14 cellular contexts compared by ENCODE assay signal in the genomic region with DNA sequence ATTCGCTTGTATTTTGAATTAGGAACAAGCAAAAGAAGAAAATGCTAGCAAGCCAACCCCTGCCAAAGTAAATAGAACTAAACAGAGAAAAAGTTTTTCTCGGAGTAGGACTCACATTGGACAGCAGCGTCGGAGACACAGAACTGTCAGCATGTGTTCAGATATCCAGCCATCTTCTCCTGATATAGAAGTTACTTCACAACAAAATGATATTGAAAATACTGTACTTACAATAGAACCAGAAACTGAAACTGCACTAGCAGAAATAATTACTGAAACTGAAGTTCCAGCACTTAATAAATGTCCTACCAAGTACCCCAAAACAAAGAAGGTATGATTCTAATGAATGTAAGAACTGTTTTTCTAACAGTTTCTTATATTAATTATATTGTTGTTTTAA.
DNase-seq lines count a peak whose midpoint lies in the region; ATAC-seq and TF ChIP-seq lines count a peak whose summit lies in the region.
"Had no signal": no experiment of that assay in that cellular context is flagged by ENCODE, and none has a peak within 500 bp of the region (broad histone marks: within the 10 kb centered on the region; RNA-seq: fewer than 3 reads in every experiment).

No MANE protein-coding gene starts in this region.

- H3K9me3 Mint-ChIP-seq in CD4-positive, alpha-beta memory T cell: peaks cover 0 to 3% (median 0%) of the 10 kb centered on the region in 8 donors
- H3K9me3 Mint-ChIP-seq in activated naive CD4-positive, alpha-beta T cell treated with anti-CD3 and anti-CD28 coated beads for 36 hours: no peaks in the 10 kb centered on the region

- H2AFZ ChIP-seq in hepatocyte: no peak overlapping the region

- 94% methylated on average over 4 of the region's 4 CpGs for whole genome bisulfite sequencing in hepatocyte (ENCODE audit: low lambda C conversion rate, missing lambda C conversion rate)

- intact Hi-C loops in CD4-positive, alpha-beta memory T cell (cut with micrococcal nuclease): no loop called here
- intact Hi-C loops in activated naive CD4-positive, alpha-beta T cell treated with anti-CD3 and anti-CD28 coated beads for 36 hours (cut with micrococcal nuclease): no loop called here

- CTCF ChIA-PET in CD4-positive, alpha-beta memory T cell (lab: Charles Lee; ENCODE audit: partially characterized antibody): interaction anchor here (5.4 kb wide), 1 partner anchor 120 kb away, joined by 16 read pairs; no protein-coding TSS in a partner anchor
- CTCF ChIA-PET in activated naive CD4-positive, alpha-beta T cell treated with anti-CD3 and anti-CD28 coated beads for 36 hours (lab: Charles Lee): interaction anchor here (0.9 kb wide), 1 partner anchor 126 kb away, joined by 3 read pairs; no protein-coding TSS in a partner anchor

- TF ChIP-seq CTCF in choroid plexus epithelial cell (conservative IDR thresholded peaks at IDR 0.05; ENCODE audit: low read depth, low read length): no peak
- no peak for TF ChIP-seq CTCF in hepatocyte (IDR thresholded peaks at IDR 0.05; ENCODE audit: poor library complexity)

- POLR2A ChIA-PET in CD4-positive, alpha-beta memory T cell (lab: Charles Lee; ENCODE audit: partially characterized antibody): interaction anchor here (1.3 kb wide), 1 partner anchor 87 kb away, joined by 3 read pairs; a partner anchor contains a TSS

- no peaks in the 10 kb centered on the region for H3K9me3 ChIP-seq in hepatocyte (ENCODE audit: low read depth)
- no peaks in the 10 kb centered on the region for H3K9me3 ChIP-seq in effector memory CD4-positive, alpha-beta T cell (ENCODE audit: control insufficient read depth, low read length)
- no peaks in the 10 kb centered on the region for H3K9me3 ChIP-seq in CD4-positive, alpha-beta memory T cell (ENCODE audit: control insufficient read depth in 1 of 2, low read length in 2 of 2)
- H3K9me3 ChIP-seq: left lung, thyroid gland had no signal

- H3K36me3 ChIP-seq in hepatocyte (replicated peaks; ENCODE audit: insufficient read depth, low read depth): no peaks in the 10 kb centered on the region
- peaks cover 61% of the 10 kb centered on the region for H3K36me3 ChIP-seq in effector memory CD4-positive, alpha-beta T cell (ENCODE audit: control insufficient read depth, insufficient read depth, low read length)
- H3K36me3 ChIP-seq in CD4-positive, alpha-beta memory T cell (ENCODE audit: insufficient read depth, low read length): peaks cover 30% of the 10 kb centered on the region

- no peaks in the 10 kb centered on the region for H3K4me1 ChIP-seq in hepatocyte (ENCODE audit: insufficient read depth)
- H3K4me1 ChIP-seq in effector memory CD4-positive, alpha-beta T cell (ENCODE audit: control insufficient read depth, insufficient read depth, low read length, poor library complexity, severe bottlenecking): no peaks in the 10 kb centered on the region
- peaks cover 25% of the 10 kb centered on the region for H3K4me1 ChIP-seq in CD4-positive, alpha-beta memory T cell (ENCODE audit: insufficient read depth, low read length)
- H3K4me1 ChIP-seq: left lung had no signal

- no peaks in the 10 kb centered on the region for H3K27me3 Mint-ChIP-seq in CD4-positive, alpha-beta memory T cell
- H3K27me3 Mint-ChIP-seq in activated naive CD4-positive, alpha-beta T cell treated with anti-CD3 and anti-CD28 coated beads for 36 hours (ENCODE audit: low read depth): no peaks in the 10 kb centered on the region

- H3K4me1 Mint-ChIP-seq in CD4-positive, alpha-beta memory T cell: peaks cover 35 to 50% (median 41%) of the 10 kb centered on the region in 4 donors
- peaks cover 47% of the 10 kb centered on the region for H3K4me1 Mint-ChIP-seq in activated naive CD4-positive, alpha-beta T cell treated with anti-CD3 and anti-CD28 coated beads for 36 hours (ENCODE audit: low read depth)

- H3K4me3 Mint-ChIP-seq in CD4-positive, alpha-beta memory T cell: no peak overlapping the region
- no peak overlapping the region for H3K4me3 Mint-ChIP-seq in activated naive CD4-positive, alpha-beta T cell treated with anti-CD3 and anti-CD28 coated beads for 36 hours

- peaks cover 6% of the 10 kb centered on the region for H4K20me1 ChIP-seq in hepatocyte (ENCODE audit: insufficient read depth, poor library complexity, severe bottlenecking)

- ATAC-seq in GM18498 (IDR thresholded peaks at IDR 0.05; ENCODE audit: unreplicated experiment): peak; percentile 58
- ATAC-seq in GM21390 (IDR thresholded peaks at IDR 0.05; ENCODE audit: unreplicated experiment): peak; percentile 53
- peak; percentile 52 for ATAC-seq in HG03196 (IDR thresholded peaks at IDR 0.05; ENCODE audit: unreplicated experiment)
- ATAC-seq: HCT116, left lung had no signal

- no peaks in the 10 kb centered on the region for H3K9me2 ChIP-seq in hepatocyte (replicated peaks; ENCODE audit: insufficient read depth)

- peak overlapping the region in 3 of 7 donors; percentile 22 to 77 (median 76) for H3K27ac Mint-ChIP-seq in CD4-positive, alpha-beta memory T cell
- no peak overlapping the region for H3K27ac Mint-ChIP-seq in activated naive CD4-positive, alpha-beta T cell treated with anti-CD3 and anti-CD28 coated beads for 36 hours

- peaks cover 34 to 76% of the 10 kb centered on the region in 2 donors for H3K36me3 Mint-ChIP-seq in CD4-positive, alpha-beta memory T cell
- H3K36me3 Mint-ChIP-seq in activated naive CD4-positive, alpha-beta T cell treated with anti-CD3 and anti-CD28 coated beads for 36 hours (ENCODE audit: low read depth): peaks cover 37% of the 10 kb centered on the region

- H3K27ac ChIP-seq in hepatocyte: no peak overlapping the region
- no peak overlapping the region for H3K27ac ChIP-seq in effector memory CD4-positive, alpha-beta T cell (ENCODE audit: insufficient read depth, low read length, poor library complexity, severe bottlenecking)
- H3K27ac ChIP-seq in CD4-positive, alpha-beta memory T cell (ENCODE audit: low read depth, low read length): no peak overlapping the region
- H3K27ac ChIP-seq: coronary artery, left lung, thyroid gland had no signal

- H3K4me3 ChIP-seq in choroid plexus epithelial cell (ENCODE audit: low read depth, low read length) (no peak overlapping the region), hepatocyte (no peak overlapping the region)
- no peak overlapping the region for H3K4me3 ChIP-seq in effector memory CD4-positive, alpha-beta T cell (ENCODE audit: insufficient read depth, low read depth, low read length, poor library complexity, severe bottlenecking)
- H3K4me3 ChIP-seq in CD4-positive, alpha-beta memory T cell (ENCODE audit: low read length in 2 of 2): no peak overlapping the region
- H3K4me3 ChIP-seq: coronary artery, left lung, thyroid gland had no signal

- no peak overlapping the region for H3K4me2 ChIP-seq in hepatocyte

- DNase-seq in choroid plexus epithelial cell (ENCODE audit: low read depth) (peak; percentile 61), hepatocyte (ENCODE audit: low spot score) (no peak)
- DNase-seq in effector memory CD4-positive, alpha-beta T cell: no peak
- DNase-seq in CD4-positive, alpha-beta memory T cell: no peak
- no peak for DNase-seq in activated naive CD4-positive, alpha-beta T cell treated with anti-CD3 and anti-CD28 coated beads for 36 hours
- DNase-seq: activated effector memory CD4-positive, alpha-beta T cell treated with Interleukin-2 at 50 U/mL for 16 hours; left lung; NCI-H1436; thyroid gland had no signal

- no peaks in the 10 kb centered on the region for H3K27me3 ChIP-seq in hepatocyte
- no peaks in the 10 kb centered on the region for H3K27me3 ChIP-seq in effector memory CD4-positive, alpha-beta T cell (replicated peaks; ENCODE audit: control insufficient read depth, insufficient read depth, low read length, poor library complexity, severe bottlenecking)
- H3K27me3 ChIP-seq in CD4-positive, alpha-beta memory T cell (ENCODE audit: insufficient read depth, low read length): no peaks in the 10 kb centered on the region
- H3K27me3 ChIP-seq: left lung, thyroid gland had no signal

- H3K79me2 ChIP-seq in hepatocyte: peaks cover 10% of the 10 kb centered on the region
